In the genomic region with DNA sequence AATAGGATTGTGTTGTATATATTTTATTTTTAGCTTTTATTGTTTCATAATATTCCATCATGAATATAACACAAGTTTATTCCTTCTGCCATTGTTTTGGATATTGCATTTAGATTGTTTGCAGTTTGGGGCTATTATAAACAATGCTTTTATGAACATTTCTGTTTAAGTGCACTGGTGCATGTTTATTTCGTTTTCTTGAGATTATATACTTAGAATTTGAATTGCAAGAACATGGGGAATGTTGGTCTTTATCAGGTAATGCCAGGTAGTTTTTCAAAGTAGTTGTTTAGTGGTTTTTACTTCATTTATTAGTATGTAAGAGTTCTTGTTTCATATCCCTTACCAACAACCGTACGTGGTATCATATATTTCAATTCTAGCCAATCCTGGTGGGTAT, we compare ENCODE assay signal across 15 cellular contexts. TPM values are rescaled to one million over a fixed set of nuclear protein-coding genes. Genes with fewer than 3 reads are reported as not detected.
DNase-seq lines count a peak whose midpoint lies in the region; ATAC-seq and TF ChIP-seq lines count a peak whose summit lies in the region.
"Had no signal": no experiment of that assay in that cellular context is flagged by ENCODE, and none has a peak within 500 bp of the region (broad histone marks: within the 10 kb centered on the region; RNA-seq: fewer than 3 reads in every experiment).

No MANE protein-coding gene starts in this region.

- WGBS in endodermal cell (ENCODE audit: insufficient coverage in 1 of 2, insufficient read length in 1 of 2), 2 experiments = 90% methylated on average over 1 of the region's 3 CpGs; no CpG with 5 or more reads in 1 of the 2 experiments

- peaks cover 64% of the 10 kb centered on the region for H3K4me1 ChIP-seq in OCI-LY1 (ENCODE audit: insufficient read depth, low read length, severe bottlenecking)
- H3K4me1 ChIP-seq in endodermal cell (ENCODE audit: control insufficient read depth, insufficient read depth, low read length) = no peaks in the 10 kb centered on the region

- peak overlapping the region; percentile 82 for H3K4me2 ChIP-seq in OCI-LY1 (ENCODE audit: low read length)

- no peak for TF ChIP-seq CTCF in OCI-LY1 (IDR thresholded peaks at IDR 0.05; ENCODE audit: low read length)
- TF ChIP-seq CTCF in endodermal cell (conservative IDR thresholded peaks at IDR 0.05) = no peak
- TF ChIP-seq CTCF in retinal pigment epithelial cell (conservative IDR thresholded peaks at IDR 0.05; ENCODE audit: low read depth, low read length) = no peak

- H3K9me3 ChIP-seq in OCI-LY1 (ENCODE audit: low read length) (no peaks in the 10 kb centered on the region), endodermal cell (ENCODE audit: control insufficient read depth, low read length) (no peaks in the 10 kb centered on the region)
- H3K9me3 ChIP-seq: heart right ventricle, right atrium auricular region had no signal

- H3K27me3 ChIP-seq in OCI-LY1 (ENCODE audit: insufficient read depth, low read length) = no peaks in the 10 kb centered on the region
- H3K27me3 ChIP-seq in endodermal cell (ENCODE audit: control insufficient read depth, insufficient read depth, low read length, poor library complexity, severe bottlenecking) = no peaks in the 10 kb centered on the region
- H3K27me3 ChIP-seq: heart right ventricle, right atrium auricular region had no signal

- H3K27ac Mint-ChIP-seq in T-helper 1 cell treated with Interleukin-12 subunit alpha and Interleukin-12 subunit beta and Interleukin-4 antibody, amounts not matched to agents 30 μg/mL and 1 μg/mL, for 36 hours = no peak overlapping the region
- H3K27ac Mint-ChIP-seq in endodermal cell = no peak overlapping the region

- H3K27ac ChIP-seq in OCI-LY1 (ENCODE audit: low read depth, low read length, poor library complexity, severe bottlenecking) = peak overlapping the region; percentile 19
- no peak overlapping the region for H3K27ac ChIP-seq in endodermal cell (ENCODE audit: low read depth, low read length)
- H3K27ac ChIP-seq: heart right ventricle, right atrium auricular region, WERI-Rb-1 had no signal

- no peaks in the 10 kb centered on the region for H3K27me3 Mint-ChIP-seq in T-helper 1 cell treated with Interleukin-12 subunit alpha and Interleukin-12 subunit beta and Interleukin-4 antibody, amounts not matched to agents 30 μg/mL and 1 μg/mL, for 36 hours (ENCODE audit: low read depth)
- no peaks in the 10 kb centered on the region for H3K27me3 Mint-ChIP-seq in endodermal cell (ENCODE audit: insufficient read depth)
- H3K27me3 Mint-ChIP-seq: activated naive CD4-positive, alpha-beta T cell treated with anti-CD3 and anti-CD28 coated beads, Interleukin-2, amount 10 ng/mL, durations not matched to agents 7 days and 5 days had no signal

- H3F3A ChIP-seq in OCI-LY1 (ENCODE audit: insufficient read depth, low read length) = 0 out of 2 replicates have a peak, but pooled peaks cover 5% of the 10 kb centered on the region

- H3K4me3 Mint-ChIP-seq in T-helper 1 cell treated with Interleukin-12 subunit alpha and Interleukin-12 subunit beta and Interleukin-4 antibody, amounts not matched to agents 30 μg/mL and 1 μg/mL, for 36 hours = peak overlapping the region; percentile 25
- peak overlapping the region; percentile 44 for H3K4me3 Mint-ChIP-seq in endodermal cell
- H3K4me3 Mint-ChIP-seq: activated naive CD4-positive, alpha-beta T cell treated with anti-CD3 and anti-CD28 coated beads, Interleukin-2, amount 10 ng/mL, durations not matched to agents 7 days and 5 days had no signal

- H3K9me2 ChIP-seq in OCI-LY1 (ENCODE audit: low read depth, low read length) = no peaks in the 10 kb centered on the region

- H3K4me3 ChIP-seq in OCI-LY1 (ENCODE audit: low read depth, low read length, poor library complexity, severe bottlenecking) = peak overlapping the region; percentile 78
- H3K4me3 ChIP-seq in endodermal cell (ENCODE audit: low read length) = peak overlapping the region; percentile 31
- peak overlapping the region; percentile 5 for H3K4me3 ChIP-seq in retinal pigment epithelial cell (ENCODE audit: low read length)
- H3K4me3 ChIP-seq: right atrium auricular region had no signal

- no peak for ATAC-seq in HG02840 (IDR thresholded peaks at IDR 0.05; ENCODE audit: low FRiP score, unreplicated experiment)
- ATAC-seq: heart right ventricle had no signal

- H3K36me3 ChIP-seq in OCI-LY1 (ENCODE audit: insufficient read depth, low read length) (peaks cover 42% of the 10 kb centered on the region), endodermal cell (ENCODE audit: control insufficient read depth, insufficient read depth, low read length) (peaks cover 61% of the 10 kb centered on the region)
- H3K36me3 ChIP-seq: right atrium auricular region had no signal

- H3K9me3 Mint-ChIP-seq in T-helper 1 cell treated with Interleukin-12 subunit alpha and Interleukin-12 subunit beta and Interleukin-4 antibody, amounts not matched to agents 30 μg/mL and 1 μg/mL, for 36 hours = no peaks in the 10 kb centered on the region
- no peaks in the 10 kb centered on the region for H3K9me3 Mint-ChIP-seq in endodermal cell
- H3K9me3 Mint-ChIP-seq: activated naive CD4-positive, alpha-beta T cell treated with anti-CD3 and anti-CD28 coated beads, Interleukin-2, amount 10 ng/mL, durations not matched to agents 7 days and 5 days had no signal

- peaks cover 86% of the 10 kb centered on the region for H3K79me2 ChIP-seq in OCI-LY1 (ENCODE audit: insufficient read depth, low read length)

- H4K20me1 ChIP-seq in OCI-LY1 (ENCODE audit: insufficient read depth, low read length) = no peaks in the 10 kb centered on the region

- H3K4me1 Mint-ChIP-seq in T-helper 1 cell treated with Interleukin-12 subunit alpha and Interleukin-12 subunit beta and Interleukin-4 antibody, amounts not matched to agents 30 μg/mL and 1 μg/mL, for 36 hours (ENCODE audit: low read depth) = peaks cover 54% of the 10 kb centered on the region
- peaks cover 42% of the 10 kb centered on the region for H3K4me1 Mint-ChIP-seq in endodermal cell

- peaks cover 29% of the 10 kb centered on the region for H3K36me3 Mint-ChIP-seq in T-helper 1 cell treated with Interleukin-12 subunit alpha and Interleukin-12 subunit beta and Interleukin-4 antibody, amounts not matched to agents 30 μg/mL and 1 μg/mL, for 36 hours (ENCODE audit: low read depth)
- H3K36me3 Mint-ChIP-seq in endodermal cell (ENCODE audit: low read depth) = peaks cover 33% of the 10 kb centered on the region

- no peak overlapping the region for H2AFZ ChIP-seq in OCI-LY1 (ENCODE audit: low read length)

- no peak for DNase-seq in T-helper 1 cell
- no peak for DNase-seq in endodermal cell
- no peak for DNase-seq in retinal pigment epithelial cell (ENCODE audit: low read depth)
- DNase-seq in stimulated activated CD4-positive, alpha-beta T cell treated with anti-CD3 and anti-CD28 coated beads, Interleukin-2, amount 100 ng/mL, for 48 hours = no peak
- no peak for DNase-seq in NCI-H146 treated with DMSO at 0.1 percent for 48 hours (lab: John Stamatoyannopoulos, UW; ENCODE audit: unreplicated experiment)
- DNase-seq: 8988T; activated naive CD4-positive, alpha-beta T cell treated with anti-CD3 and anti-CD28 coated beads, Interleukin-2, amount 10 ng/mL, durations not matched to agents 7 days and 5 days; EL; heart right ventricle; RPMI8226; WERI-Rb-1 had no signal

- H3K9ac ChIP-seq in OCI-LY1 (ENCODE audit: low read length) (peak overlapping the region; percentile 97), endodermal cell (ENCODE audit: extremely low read depth, low read length, poor library complexity, severe bottlenecking) (no peak overlapping the region)

RNA-seq across cellular contexts. Expression of a gene that starts 4.3 kb away (rescaled TPM):
- 100 to 1,000 TPM; 188 to 192 TPM for total RNA-seq in endodermal cell
- 158 TPM for polyA plus RNA-seq in endodermal cell (2013, experiment 1 of 2)
- polyA plus RNA-seq in endodermal cell (2013, experiment 2 of 2) = 144 TPM

Comparison
In these comparisons a context has a peak if more than half of its experiments do, and no peak if none do; other contexts are left out.
1. H3K4me3 ChIP-seq: peak in every context shown above with its lines; median percentile 78 in OCI-LY1; 31 in endodermal cell; 5 in retinal pigment epithelial cell.